15 cellular contexts compared by ENCODE assay signal in genomic region chr3:53150247-53151085, GRCh38. TPM values are rescaled to one million over a fixed set of nuclear protein-coding genes. Genes with fewer than 3 reads are reported as not detected.
DNase-seq lines count a peak whose midpoint lies in the region; ATAC-seq, FAIRE-seq and TF ChIP-seq lines count a peak whose summit lies in the region.
"Had no signal": no experiment of that assay in that cellular context is flagged by ENCODE, and none has a peak within 500 bp of the region (broad histone marks: within the 10 kb centered on the region; RNA-seq: fewer than 3 reads in every experiment).

No MANE protein-coding gene starts in this region.

- no peak for DNase-seq in Right ventricle myocardium superior
- DNase-seq in Right ventricle myocardium inferior (ENCODE audit: missing footprints) = no peak
- DNase-seq in kidney = peak; percentile 59
- peak; percentile 81 for DNase-seq in transverse colon
- DNase-seq in AG08396 (ENCODE audit: low spot score) = no peak
- no peak for DNase-seq in NCI-H446 treated with DMSO at 0.1 percent for 48 hours (lab: John Stamatoyannopoulos, UW)
- no peak for DNase-seq in foreskin melanocyte
- DNase-seq: activated CD8-positive, alpha-beta memory T cell treated with anti-CD3 and anti-CD28 coated beads, Interleukin-2, amount 50 U/mL, for 4 hours; NCI-H2171; sigmoid colon had no signal

- H3K4me1 ChIP-seq in kidney (ENCODE audit: control insufficient read depth in 1 of 2, insufficient read depth in 1 of 2, low read depth in 1 of 2, low read length in 2 of 2) (peaks cover 33 to 36% of the 10 kb centered on the region in 2 donors), transverse colon (peaks cover 43 to 93% (median 64%) of the 10 kb centered on the region in 4 donors)
- H3K4me1 ChIP-seq: sigmoid colon had no signal

- peak; percentile 51 for TF ChIP-seq POLR2A in transverse colon (IDR thresholded peaks at IDR 0.05)

- no peaks in the 10 kb centered on the region for H3K36me3 ChIP-seq in kidney (ENCODE audit: control insufficient read depth in 1 of 2, insufficient read depth in 2 of 2, low read length in 2 of 2)
- no peaks in the 10 kb centered on the region for H3K36me3 ChIP-seq in transverse colon
- H3K36me3 ChIP-seq: sigmoid colon, tibial artery had no signal

- TF ChIP-seq CTCF in VCaP (conservative IDR thresholded peaks at IDR 0.05) = no peak
- no peak for TF ChIP-seq CTCF in kidney (IDR thresholded peaks at IDR 0.05; ENCODE audit: borderline replicate concordance, extremely low read depth, insufficient read depth)
- no peak for TF ChIP-seq CTCF in transverse colon (IDR thresholded peaks at IDR 0.05)

- H3K9me3 ChIP-seq in kidney (ENCODE audit: control insufficient read depth in 1 of 2, low read length in 2 of 2) (no peaks in the 10 kb centered on the region), transverse colon (no peaks in the 10 kb centered on the region)
- H3K9me3 ChIP-seq: sigmoid colon, tibial artery had no signal

- FAIRE-seq in kidney (lab: Jason Lieb, UNC) = no peak
- FAIRE-seq: A204.1, TTC549 had no signal

- intact Hi-C loops in Right ventricle myocardium superior (cut with DNase I) = no loop called here
- intact Hi-C loops in Right ventricle myocardium inferior (cut with DNase I) = no loop called here
- intact Hi-C loops in kidney (cut with DNase I) = no loop called here
- intact Hi-C loops in transverse colon (cut with DNase I; ENCODE audit: low total_unique reads) = no loop called here

- 73 to 93% methylated on average over 3 to 7 of the region's 7 CpGs for WGBS in transverse colon (ENCODE audit: low coverage in 1 of 2), 2 donors

- ATAC-seq in Right ventricle myocardium superior (ENCODE audit: poor library complexity) (peak; percentile 43), Right ventricle myocardium inferior (no peak)

- H3K4me3 ChIP-seq in kidney (ENCODE audit: low read length in 2 of 2) (no peak overlapping the region), transverse colon (no peak overlapping the region)
- H3K4me3 ChIP-seq: sigmoid colon, tibial artery had no signal

- peak; percentile 98 for TF ChIP-seq EP300 in transverse colon (IDR thresholded peaks at IDR 0.05; ENCODE audit: low read depth)

- no peaks in the 10 kb centered on the region for H3K27me3 ChIP-seq in transverse colon
- H3K27me3 ChIP-seq: tibial artery had no signal

- in situ Hi-C loops in transverse colon (cut with MboI; ENCODE audit: low pct_ligation_motif_present in 1 of 4, low pct_unique_long_range_greater_than_20kb in 1 of 4, low sequenced_read_pairs in 3 of 4) = no loop called here

- H3K27ac ChIP-seq in VCaP (peak overlapping the region; percentile 99), kidney (ENCODE audit: low read depth in 2 of 2, low read length in 2 of 2) (peak overlapping the region; percentile 26 to 59), transverse colon (peak overlapping the region; percentile 64 to 79 (median 74))
- H3K27ac ChIP-seq: KMS-11, sigmoid colon, tibial artery had no signal

- H3K9ac ChIP-seq in kidney (ENCODE audit: low read length in 2 of 2) = no peak overlapping the region
- H3K9ac ChIP-seq: KMS-11 had no signal

RNA-seq across cellular contexts. Expression of gene PRKCD, which starts 10.5 kb away (rescaled TPM):
- total RNA-seq in Right ventricle myocardium superior (15.3 TPM), Right ventricle myocardium inferior (16.9 TPM), kidney (26.6 TPM), transverse colon (10 to 100 TPM; 43.8 to 78.9 (median 55.9) TPM)
- 29.1 TPM for polyA plus RNA-seq in kidney (ENCODE audit: insufficient read depth, low read depth, low replicate concordance)

RNA-seq across cellular contexts. Expression of gene RFT1, which starts 20.2 kb away (rescaled TPM):
- total RNA-seq in Right ventricle myocardium superior (9.8 TPM), Right ventricle myocardium inferior (11.0 TPM), kidney (22.8 TPM), transverse colon (10 to 100 TPM in 1 of 4 donors, 1 to 10 TPM in 3; 2.2 to 10.3 (median 8.5) TPM)
- polyA plus RNA-seq in kidney (ENCODE audit: insufficient read depth, low read depth, low replicate concordance) = 14.7 TPM

Comparison
In these comparisons a context has a peak if more than half of its experiments do, and no peak if none do; other contexts are left out.
1. DNase-seq: peak in kidney (single experiment) and transverse colon (single experiment); none in Right ventricle myocardium superior (single experiment), Right ventricle myocardium inferior (single experiment), AG08396 (single experiment), NCI-H446 treated with DMSO at 0.1 percent for 48 hours (single experiment) and foreskin melanocyte (single experiment).
2. H3K27ac ChIP-seq: peak in every context shown above with its lines; median percentile 99 in VCaP; 74 in transverse colon; 42 in kidney.